In genomic region chr2:236057375-236057774, GRCh38 we compare ENCODE assay signal across 3 cellular contexts.
"Had no signal": no experiment of that assay in that cellular context is flagged by ENCODE, and none has a peak within 500 bp of the region (broad histone marks: within the 10 kb centered on the region; RNA-seq: fewer than 3 reads in every experiment).

No MANE protein-coding gene starts in this region.

- H3K4me3 ChIP-seq: GM12878 had no signal

- DNase-seq: GDM1, GF-D8 had no signal

- ATAC-seq: GM12878 had no signal
